In genomic region chr6:43836507-43836906, GRCh38 we compare ENCODE assay signal across 31 cellular contexts.
DNase-seq lines count a peak whose midpoint lies in the region; ATAC-seq and TF ChIP-seq lines count a peak whose summit lies in the region.
"Had no signal": no experiment of that assay in that cellular context is flagged by ENCODE, and none has a peak within 500 bp of the region (broad histone marks: within the 10 kb centered on the region; RNA-seq: fewer than 3 reads in every experiment).

No MANE protein-coding gene starts in this region.

- TF ChIP-seq EP300 in upper lobe of left lung (IDR thresholded peaks at IDR 0.05): no peak

- no peak for TF ChIP-seq CTCF in neural progenitor cell (IDR thresholded peaks at IDR 0.05)
- no peak for TF ChIP-seq CTCF in upper lobe of left lung (IDR thresholded peaks at IDR 0.05)

- H3K36me3 Mint-ChIP-seq in neural progenitor cell: no peaks in the 10 kb centered on the region
- H3K36me3 Mint-ChIP-seq in stimulated activated memory B cell treated with anti-CD40 and anti-IgM and Interleukin-4, amounts not matched to agents 10 μg/mL and 1 μg/mL and 100 μg/mL, for 72 hours: no peaks in the 10 kb centered on the region
- H3K36me3 Mint-ChIP-seq: activated CD8-positive, alpha-beta memory T cell treated with anti-CD3 and anti-CD28 coated beads, Interleukin-2, amount 10 ng/mL, durations not matched to agents 7 days and 5 days; activated naive CD8-positive, alpha-beta T cell treated with anti-CD3 and anti-CD28 coated beads, Interleukin-2, amount 10 ng/mL, durations not matched to agents 7 days and 5 days; IgD-negative memory B cell; natural killer cell; stimulated activated naive B cell treated with anti-CD40 and anti-IgM and Interleukin-4, amounts not matched to agents 10 μg/mL and 1 μg/mL and 100 μg/mL, for 72 hours; T-cell had no signal

- peaks cover 16% of the 10 kb centered on the region for H3F3A ChIP-seq in neural progenitor cell (ENCODE audit: low read depth)

- peak overlapping the region; percentile 27 for H3K4me3 Mint-ChIP-seq in neural progenitor cell
- no peak overlapping the region for H3K4me3 Mint-ChIP-seq in stimulated activated memory B cell treated with anti-CD40 and anti-IgM and Interleukin-4, amounts not matched to agents 10 μg/mL and 1 μg/mL and 100 μg/mL, for 72 hours
- H3K4me3 Mint-ChIP-seq: activated CD8-positive, alpha-beta memory T cell treated with anti-CD3 and anti-CD28 coated beads, Interleukin-2, amount 10 ng/mL, durations not matched to agents 7 days and 5 days; activated naive CD8-positive, alpha-beta T cell treated with anti-CD3 and anti-CD28 coated beads, Interleukin-2, amount 10 ng/mL, durations not matched to agents 7 days and 5 days; effector memory CD8-positive, alpha-beta T cell; IgD-negative memory B cell; natural killer cell; stimulated activated naive B cell treated with anti-CD40 and anti-IgM and Interleukin-4, amounts not matched to agents 10 μg/mL and 1 μg/mL and 100 μg/mL, for 72 hours; T-cell had no signal

- H3K4me1 ChIP-seq in neural progenitor cell (peaks cover 51% of the 10 kb centered on the region), upper lobe of left lung (peaks cover 0 to 11% (median 8%) of the 10 kb centered on the region in 4 donors)
- H3K4me1 ChIP-seq: ascending aorta had no signal

- H3K9me3 ChIP-seq in neural progenitor cell (ENCODE audit: low read depth) (no peaks in the 10 kb centered on the region), upper lobe of left lung (no peaks in the 10 kb centered on the region)
- H3K9me3 ChIP-seq: ascending aorta, SJSA1 had no signal

- peaks cover 48% of the 10 kb centered on the region for H3K4me1 Mint-ChIP-seq in neural progenitor cell
- no peaks in the 10 kb centered on the region for H3K4me1 Mint-ChIP-seq in stimulated activated memory B cell treated with anti-CD40 and anti-IgM and Interleukin-4, amounts not matched to agents 10 μg/mL and 1 μg/mL and 100 μg/mL, for 72 hours
- H3K4me1 Mint-ChIP-seq: activated CD8-positive, alpha-beta memory T cell treated with anti-CD3 and anti-CD28 coated beads, Interleukin-2, amount 10 ng/mL, durations not matched to agents 7 days and 5 days; activated naive CD8-positive, alpha-beta T cell treated with anti-CD3 and anti-CD28 coated beads, Interleukin-2, amount 10 ng/mL, durations not matched to agents 7 days and 5 days; IgD-negative memory B cell; natural killer cell had no signal

- H3K36me3 ChIP-seq in neural progenitor cell (no peaks in the 10 kb centered on the region), upper lobe of left lung (no peaks in the 10 kb centered on the region)
- H3K36me3 ChIP-seq: ascending aorta, SJSA1 had no signal

- ATAC-seq in stimulated activated memory B cell treated with anti-CD40 and anti-IgM and Interleukin-4, amounts not matched to agents 10 μg/mL and 1 μg/mL and 100 μg/mL, for 72 hours: no peak
- no peak for ATAC-seq in HG03460 (IDR thresholded peaks at IDR 0.05; ENCODE audit: unreplicated experiment)
- ATAC-seq in upper lobe of left lung (ENCODE audit: low FRiP score in 2 of 2): no peak
- ATAC-seq: activated CD8-positive, alpha-beta memory T cell treated with anti-CD3 and anti-CD28 coated beads, Interleukin-2, amount 10 ng/mL, durations not matched to agents 7 days and 5 days; effector memory CD8-positive, alpha-beta T cell; natural killer cell; stimulated activated naive B cell treated with anti-CD40 and anti-IgM and Interleukin-4, amounts not matched to agents 10 μg/mL and 1 μg/mL and 100 μg/mL, for 72 hours; T-cell had no signal

- H3K4me3 ChIP-seq in neural progenitor cell: no peak overlapping the region
- H3K4me3 ChIP-seq in upper lobe of left lung: no peak overlapping the region
- H3K4me3 ChIP-seq: ascending aorta, lung, SJSA1 had no signal

- no peaks in the 10 kb centered on the region for H3K9me3 Mint-ChIP-seq in neural progenitor cell
- no peaks in the 10 kb centered on the region for H3K9me3 Mint-ChIP-seq in stimulated activated memory B cell treated with anti-CD40 and anti-IgM and Interleukin-4, amounts not matched to agents 10 μg/mL and 1 μg/mL and 100 μg/mL, for 72 hours
- H3K9me3 Mint-ChIP-seq: activated naive CD8-positive, alpha-beta T cell treated with anti-CD3 and anti-CD28 coated beads, Interleukin-2, amount 10 ng/mL, durations not matched to agents 7 days and 5 days; effector memory CD8-positive, alpha-beta T cell; IgD-negative memory B cell; natural killer cell; stimulated activated naive B cell treated with anti-CD40 and anti-IgM and Interleukin-4, amounts not matched to agents 10 μg/mL and 1 μg/mL and 100 μg/mL, for 72 hours; T-cell had no signal

- H3K27me3 ChIP-seq in neural progenitor cell (no peaks in the 10 kb centered on the region), upper lobe of left lung (no peaks in the 10 kb centered on the region)
- H3K27me3 ChIP-seq: ascending aorta, SJSA1 had no signal

- no peak for TF ChIP-seq POLR2A in erythroblast (IDR thresholded peaks at IDR 0.05; ENCODE audit: low read length)
- TF ChIP-seq POLR2A in upper lobe of left lung (IDR thresholded peaks at IDR 0.05): no peak

- H3K27me3 Mint-ChIP-seq in neural progenitor cell (ENCODE audit: insufficient read depth, low read depth): peaks cover 13% of the 10 kb centered on the region
- H3K27me3 Mint-ChIP-seq in stimulated activated memory B cell treated with anti-CD40 and anti-IgM and Interleukin-4, amounts not matched to agents 10 μg/mL and 1 μg/mL and 100 μg/mL, for 72 hours: peaks cover 27% of the 10 kb centered on the region
- H3K27me3 Mint-ChIP-seq: IgD-negative memory B cell had no signal

- no peak overlapping the region for H3K4me2 ChIP-seq in neural progenitor cell

- 59 to 82% methylated on average over 4 of the region's 4 CpGs for WGBS in upper lobe of left lung, 2 donors

- H2AFZ ChIP-seq in neural progenitor cell (replicated peaks): no peak overlapping the region

- DNase-seq in EL (peak; percentile 50), OCI-M1 (lab: John Stamatoyannopoulos, UW) (peak; percentile 72), erythroblast (lab: John Stamatoyannopoulos, UW) (peak; percentile 49 to 82), neural progenitor cell (ENCODE audit: low spot score) (no peak), upper lobe of left lung (no peak), NCI-H82 treated with DMSO at 0.1 percent for 48 hours (lab: John Stamatoyannopoulos, UW; ENCODE audit: unreplicated experiment) (no peak)
- DNase-seq: activated CD8-positive, alpha-beta memory T cell treated with anti-CD3 and anti-CD28 coated beads, Interleukin-2, amount 10 ng/mL, durations not matched to agents 7 days and 5 days; activated gamma-delta T cell treated with Interleukin-2 at 50 U/mL for 16 hours; activated naive CD8-positive, alpha-beta T cell treated with anti-CD3 and anti-CD28 coated beads, Interleukin-2, amount 10 ng/mL, durations not matched to agents 7 days and 5 days; activated T-cell treated with anti-CD3 and anti-CD28 coated beads, Interleukin-2, amount 50 U/mL, for 48 hours; C1 segment of cervical spinal cord; Calu3; central memory CD4-positive, alpha-beta T cell; cortex of kidney; DND-41; effector memory CD8-positive, alpha-beta T cell; head of caudate nucleus; natural killer cell; NCI-H1092 treated with DMSO at 0.1 percent for 48 hours; NCI-H1694 treated with DMSO at 0.1 percent for 48 hours; NCI-H2171 treated with DMSO at 0.1 percent for 48 hours; NCI-H510A; RPMI8226; stimulated activated naive B cell treated with anti-CD40 and anti-IgM and Interleukin-4, amounts not matched to agents 10 μg/mL and 1 μg/mL and 100 μg/mL, for 72 hours; T-cell had no signal

- H3K79me2 ChIP-seq in neural progenitor cell (ENCODE audit: low read depth): no peaks in the 10 kb centered on the region

- H3K27ac ChIP-seq in neural progenitor cell (no peak overlapping the region), upper lobe of left lung (no peak overlapping the region)
- H3K27ac ChIP-seq: ascending aorta, SJSA1 had no signal

- no peak overlapping the region for H3K27ac Mint-ChIP-seq in neural progenitor cell
- no peak overlapping the region for H3K27ac Mint-ChIP-seq in stimulated activated memory B cell treated with anti-CD40 and anti-IgM and Interleukin-4, amounts not matched to agents 10 μg/mL and 1 μg/mL and 100 μg/mL, for 72 hours
- H3K27ac Mint-ChIP-seq: activated CD8-positive, alpha-beta memory T cell treated with anti-CD3 and anti-CD28 coated beads, Interleukin-2, amount 10 ng/mL, durations not matched to agents 7 days and 5 days; activated naive CD8-positive, alpha-beta T cell treated with anti-CD3 and anti-CD28 coated beads, Interleukin-2, amount 10 ng/mL, durations not matched to agents 7 days and 5 days; effector memory CD8-positive, alpha-beta T cell; IgD-negative memory B cell; natural killer cell; stimulated activated naive B cell treated with anti-CD40 and anti-IgM and Interleukin-4, amounts not matched to agents 10 μg/mL and 1 μg/mL and 100 μg/mL, for 72 hours; T-cell had no signal

- no peak overlapping the region for H3K9ac ChIP-seq in neural progenitor cell

- H4K20me1 ChIP-seq in neural progenitor cell (ENCODE audit: low read depth): no peaks in the 10 kb centered on the region

Comparison
In these comparisons a context has a peak if more than half of its experiments do, and no peak if none do; other contexts are left out.
1. DNase-seq: peak in EL (single experiment), OCI-M1 (single experiment) and erythroblast (2 of 2); none in neural progenitor cell (single experiment), upper lobe of left lung (0 of 2) and NCI-H82 treated with DMSO at 0.1 percent for 48 hours (single experiment).